Comparison of ENCODE assay signal across 22 cellular contexts in the genomic region with DNA sequence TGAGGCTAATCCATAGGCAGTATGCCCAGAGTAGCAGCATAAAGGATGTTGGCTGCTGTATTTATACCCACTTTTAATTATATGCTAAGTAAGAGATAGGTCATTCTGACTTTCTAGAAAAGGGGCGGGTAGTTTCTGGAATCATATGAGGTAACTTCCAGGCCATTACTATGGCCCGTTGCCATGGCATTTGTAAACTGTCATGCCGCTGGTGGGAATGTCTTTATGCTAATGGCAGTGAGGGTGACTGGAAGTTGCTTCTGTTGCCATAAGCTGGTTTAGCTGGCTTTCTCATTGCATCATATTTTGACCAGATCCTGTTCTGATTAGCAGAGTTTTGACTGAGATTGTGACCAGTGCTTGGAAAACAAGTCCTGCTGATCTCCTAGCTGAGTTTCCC.
DNase-seq lines count a peak whose midpoint lies in the region; ATAC-seq lines count a peak whose summit lies in the region.
"Had no signal": no experiment of that assay in that cellular context is flagged by ENCODE, and none has a peak within 500 bp of the region (broad histone marks: within the 10 kb centered on the region; RNA-seq: fewer than 3 reads in every experiment).

No MANE protein-coding gene starts in this region.

- intact Hi-C loops in activated CD4-positive, alpha-beta T cell treated with anti-CD3 and anti-CD28 coated beads, Interleukin-2, amount 10 ng/mL, durations not matched to agents 24 days and 14 days (cut with micrococcal nuclease) = no loop called here

- no peak overlapping the region for H3K4me3 Mint-ChIP-seq in activated CD4-positive, alpha-beta T cell treated with anti-CD3 and anti-CD28 coated beads, Interleukin-2, amount 10 ng/mL, durations not matched to agents 24 days and 14 days
- H3K4me3 Mint-ChIP-seq: CD4-positive, alpha-beta memory T cell; HFFc6; T-cell had no signal

- H3K9me3 Mint-ChIP-seq in activated CD4-positive, alpha-beta T cell treated with anti-CD3 and anti-CD28 coated beads, Interleukin-2, amount 10 ng/mL, durations not matched to agents 24 days and 14 days = peaks cover 3% of the 10 kb centered on the region

- H3K27me3 Mint-ChIP-seq in activated CD4-positive, alpha-beta T cell treated with anti-CD3 and anti-CD28 coated beads, Interleukin-2, amount 10 ng/mL, durations not matched to agents 24 days and 14 days = no peaks in the 10 kb centered on the region
- H3K27me3 Mint-ChIP-seq: CD4-positive, alpha-beta memory T cell; T-cell had no signal

- no peaks in the 10 kb centered on the region for H3K4me1 Mint-ChIP-seq in activated CD4-positive, alpha-beta T cell treated with anti-CD3 and anti-CD28 coated beads, Interleukin-2, amount 10 ng/mL, durations not matched to agents 24 days and 14 days
- H3K4me1 Mint-ChIP-seq: CD4-positive, alpha-beta memory T cell; T-cell had no signal

- DNase-seq in SIG-M5 treated with dmso at 0.1 percent for 504 hours (lab: John Stamatoyannopoulos, UW; ENCODE audit: unreplicated experiment) (peak; percentile 14), SIG-M5 (lab: John Stamatoyannopoulos, UW) (no peak), OCI-M1 (lab: John Stamatoyannopoulos, UW) (peak; percentile 2), epithelial cell of prostate (ENCODE audit: low read depth, low spot score) (no peak), DMS153 (lab: John Stamatoyannopoulos, UW) (no peak)
- no peak for DNase-seq in activated CD4-positive, alpha-beta T cell treated with anti-CD3 and anti-CD28 coated beads, Interleukin-2, amount 10 ng/mL, durations not matched to agents 24 days and 14 days
- DNase-seq: AML-193; C1 segment of cervical spinal cord; CD4-positive, alpha-beta memory T cell; COR-L47; GM23248; HFFc6; KBM-7; MG63; NCI-H1105 treated with DMSO at 0.1 percent for 48 hours; NCI-H146; NCI-H1930; NCI-H2107; NCI-H524; T-cell had no signal

- ATAC-seq in GM19035 (IDR thresholded peaks at IDR 0.05; ENCODE audit: unreplicated experiment) = no peak
- ATAC-seq: A549, T-cell had no signal

- H3K27ac Mint-ChIP-seq in activated CD4-positive, alpha-beta T cell treated with anti-CD3 and anti-CD28 coated beads, Interleukin-2, amount 10 ng/mL, durations not matched to agents 24 days and 14 days = no peak overlapping the region
- H3K27ac Mint-ChIP-seq: CD4-positive, alpha-beta memory T cell; HFFc6; T-cell had no signal

- H3K27ac ChIP-seq in epithelial cell of prostate = peak overlapping the region; percentile 67
- H3K27ac ChIP-seq: A549, GM23248 had no signal

- no peaks in the 10 kb centered on the region for H3K36me3 Mint-ChIP-seq in activated CD4-positive, alpha-beta T cell treated with anti-CD3 and anti-CD28 coated beads, Interleukin-2, amount 10 ng/mL, durations not matched to agents 24 days and 14 days (ENCODE audit: low read depth)
- H3K36me3 Mint-ChIP-seq: CD4-positive, alpha-beta memory T cell; T-cell had no signal

Comparison
In these comparisons a context has a peak if more than half of its experiments do, and no peak if none do; other contexts are left out.
1. DNase-seq: peak in SIG-M5 treated with dmso at 0.1 percent for 504 hours (single experiment) and OCI-M1 (single experiment); none in SIG-M5 (single experiment), epithelial cell of prostate (single experiment), DMS153 (single experiment) and activated CD4-positive, alpha-beta T cell treated with anti-CD3 and anti-CD28 coated beads, Interleukin-2, amount 10 ng/mL, durations not matched to agents 24 days and 14 days (single experiment).